Comparison of ENCODE assay signal across 8 cellular contexts in genomic region chr1:55212349-55213028, GRCh38. TPM values are rescaled to one million over a fixed set of nuclear protein-coding genes. Genes with fewer than 3 reads are reported as not detected.
DNase-seq lines count a peak whose midpoint lies in the region; TF ChIP-seq lines count a peak whose summit lies in the region.

No MANE protein-coding gene starts in this region.

- H3K4me1 ChIP-seq in neutrophil (ENCODE audit: control insufficient read depth in 1 of 2, insufficient read depth in 1 of 2, low read depth in 1 of 2, low read length in 1 of 2) = peaks cover 63 to 66% of the 10 kb centered on the region in 2 experiments

- H3K27ac ChIP-seq in coronary artery (no peak overlapping the region), neutrophil (peak overlapping the region; percentile 90)

- H3K36me3 ChIP-seq in neutrophil = no peaks in the 10 kb centered on the region

- TF ChIP-seq POLR2A in NB4 (IDR thresholded peaks at IDR 0.05; ENCODE audit: extremely low read depth, insufficient read length) = no peak

- TF ChIP-seq CTCF in NB4 (IDR thresholded peaks at IDR 0.05; ENCODE audit: low read depth, low read length) = no peak
- no peak for TF ChIP-seq CTCF in coronary artery (IDR thresholded peaks at IDR 0.05)
- no peak for TF ChIP-seq CTCF in neutrophil (IDR thresholded peaks at IDR 0.05)

- in situ Hi-C loops in G401 (cut with HindIII; ENCODE audit: low sequenced_read_pairs) = no loop called here

- H3K4me3 ChIP-seq in NB4 (ENCODE audit: low read depth, low read length) = peak overlapping the region; percentile 81
- peak overlapping the region; percentile 95 for H3K4me3 ChIP-seq in coronary artery
- H3K4me3 ChIP-seq in neutrophil (ENCODE audit: low read depth in 1 of 2, low read length in 1 of 2) = peak overlapping the region in 1 of 2 experiments; percentile 77

- no peaks in the 10 kb centered on the region for H3K9me3 ChIP-seq in neutrophil

- DNase-seq in G401 (ENCODE audit: low spot score) (peak; percentile 57), NB4 (ENCODE audit: low read depth) (peak; percentile 37), coronary artery (ENCODE audit: low spot score) (no peak), NCI-H1930 (lab: John Stamatoyannopoulos, UW) (no peak), OCI-M2 (lab: John Stamatoyannopoulos, UW; ENCODE audit: unreplicated experiment) (no peak), AG20443 (ENCODE audit: low spot score) (no peak), NCI-H1694 (lab: John Stamatoyannopoulos, UW) (no peak)

- H3K27me3 ChIP-seq in neutrophil = no peaks in the 10 kb centered on the region

RNA-seq across cellular contexts. Expression of gene USP24, which starts 2.7 kb away (rescaled TPM):
- 14.3 and 20.8 TPM in 2 replicates for total RNA-seq in G401 (2014; rRNA removed; shearing (Covaris generic))

Comparison
In these comparisons a context has a peak if more than half of its experiments do, and no peak if none do; other contexts are left out.
1. DNase-seq: peak in G401 (single experiment) and NB4 (single experiment); none in coronary artery (single experiment), NCI-H1930 (0 of 2), OCI-M2 (single experiment), AG20443 (single experiment) and NCI-H1694 (single experiment).